In the genomic region with DNA sequence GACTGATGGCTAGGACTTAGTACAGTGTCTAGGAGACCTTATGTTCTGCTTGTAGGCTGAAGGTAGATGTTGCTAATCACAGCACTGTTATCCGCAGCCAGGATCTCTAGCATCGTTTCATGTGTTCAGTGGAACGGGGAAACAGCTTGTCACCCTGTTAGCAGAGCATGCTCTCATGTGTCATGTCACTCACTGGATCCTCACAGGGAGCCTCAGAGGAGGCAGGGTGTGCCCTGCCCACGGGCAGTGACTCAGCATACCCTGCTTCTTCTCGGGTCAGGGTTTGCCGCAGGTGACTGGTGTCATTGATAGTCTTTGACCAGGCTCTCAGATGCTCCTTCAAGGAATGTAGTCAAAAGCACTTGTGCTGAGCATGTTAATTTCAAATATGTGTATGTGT, we compare ENCODE assay signal across 13 cellular contexts. TPM values are rescaled to one million over a fixed set of nuclear protein-coding genes. Genes with fewer than 3 reads are reported as not detected.
DNase-seq lines count a peak whose midpoint lies in the region; ATAC-seq and TF ChIP-seq lines count a peak whose summit lies in the region.
"Had no signal": no experiment of that assay in that cellular context is flagged by ENCODE, and none has a peak within 500 bp of the region (broad histone marks: within the 10 kb centered on the region; RNA-seq: fewer than 3 reads in every experiment).

No MANE protein-coding gene starts in this region.

- no peak for TF ChIP-seq CTCF in gastrocnemius medialis (IDR thresholded peaks at IDR 0.05 in 4 of 5, conservative IDR thresholded peaks at IDR 0.05 in 1 of 5)

- H3K9me3 ChIP-seq in gastrocnemius medialis = no peaks in the 10 kb centered on the region
- H3K9me3 ChIP-seq: adrenal gland had no signal

- peak; percentile 58 to 75 for ATAC-seq in activated naive CD4-positive, alpha-beta T cell treated with anti-CD3 and anti-CD28 coated beads, Interleukin-2, amount 50 U/mL, for 72 hours
- ATAC-seq in gastrocnemius medialis (peak; percentile 79 to 81), HG02642 (IDR thresholded peaks at IDR 0.05; ENCODE audit: poor library complexity, unreplicated experiment) (no peak)

- no peak for TF ChIP-seq POLR2A in gastrocnemius medialis (IDR thresholded peaks at IDR 0.05)

- in situ Hi-C loops in gastrocnemius medialis (cut with MboI; ENCODE audit: low sequenced_read_pairs in 4 of 4) = no loop called here

- intact Hi-C loops in gastrocnemius medialis (cut with DNase I; ENCODE audit: low total_unique reads) = no loop called here

- H3K27me3 ChIP-seq in gastrocnemius medialis = no peaks in the 10 kb centered on the region
- H3K27me3 ChIP-seq: adrenal gland had no signal

- peak overlapping the region; percentile 77 to 92 for H3K27ac Mint-ChIP-seq in activated naive CD4-positive, alpha-beta T cell treated with anti-CD3 and anti-CD28 coated beads, Interleukin-2, amount 50 U/mL, for 72 hours

- H3K36me3 Mint-ChIP-seq in activated naive CD4-positive, alpha-beta T cell treated with anti-CD3 and anti-CD28 coated beads, Interleukin-2, amount 50 U/mL, for 72 hours = peaks cover 0 to 8% of the 10 kb centered on the region in 2 donors

- H3K36me3 ChIP-seq in gastrocnemius medialis = peaks cover 0 to 8% of the 10 kb centered on the region in 2 donors

- H3K4me3 ChIP-seq in gastrocnemius medialis = no peak overlapping the region
- H3K4me3 ChIP-seq: adrenal gland had no signal

- H3K27ac ChIP-seq in gastrocnemius medialis = peak overlapping the region; percentile 63 to 73 (median 67)

- H3K4me1 ChIP-seq in gastrocnemius medialis = peaks cover 34 to 50% of the 10 kb centered on the region in 2 donors

- no peaks in the 10 kb centered on the region for H3K9me3 Mint-ChIP-seq in activated naive CD4-positive, alpha-beta T cell treated with anti-CD3 and anti-CD28 coated beads, Interleukin-2, amount 50 U/mL, for 72 hours
- H3K9me3 Mint-ChIP-seq: naive B cell had no signal

- DNase-seq in CMK (ENCODE audit: low read depth) (peak; percentile 20), HUDEP-2 (lab: John Stamatoyannopoulos, UW; ENCODE audit: unreplicated experiment in 76 of 76) (peak in 69 of 76 experiments; percentile 4 to 86 (median 49)), gastrocnemius medialis (peak; percentile 45 to 69), midbrain (lab: John Stamatoyannopoulos, UW) (no peak), NCI-H1436 (lab: John Stamatoyannopoulos, UW) (no peak), AML-193 (lab: John Stamatoyannopoulos, UW) (no peak)
- no peak for DNase-seq in activated naive CD4-positive, alpha-beta T cell treated with anti-CD3 and anti-CD28 coated beads, Interleukin-2, amount 50 U/mL, for 72 hours (ENCODE audit: low spot score in 2 of 2)
- DNase-seq: effector CD8-positive, alpha-beta T cell; Kasumi-1; naive B cell; NCI-H446 treated with DMSO at 0.1 percent for 48 hours had no signal

RNA-seq across cellular contexts. Expression of a gene that starts 44.4 kb away (rescaled TPM):
- 10 to 100 TPM; 48.0 to 51.0 TPM for total RNA-seq in activated naive CD4-positive, alpha-beta T cell treated with anti-CD3 and anti-CD28 coated beads, Interleukin-2, amount 50 U/mL, for 72 hours
- total RNA-seq in gastrocnemius medialis = 1 to 10 TPM; 3.3 to 6.8 (median 5.9) TPM

Comparison
In these comparisons a context has a peak if more than half of its experiments do, and no peak if none do; other contexts are left out.
1. DNase-seq: peak in CMK (single experiment), HUDEP-2 (69 of 76) and gastrocnemius medialis (2 of 2); none in activated naive CD4-positive, alpha-beta T cell treated with anti-CD3 and anti-CD28 coated beads, Interleukin-2, amount 50 U/mL, for 72 hours (0 of 2), midbrain (single experiment), NCI-H1436 (single experiment) and AML-193 (0 of 2).
2. RNA of a gene that starts 44.4 kb away (total RNA-seq): 48.0 to 51.0 TPM in activated naive CD4-positive, alpha-beta T cell treated with anti-CD3 and anti-CD28 coated beads, Interleukin-2, amount 50 U/mL, for 72 hours; 3.3 to 6.8 TPM in gastrocnemius medialis; every median in the first group is over 4 times any median in the second.